ENCODE assay signal across 8 cellular contexts in genomic region chr5:176365663-176366574, GRCh38. TPM values are rescaled to one million over a fixed set of nuclear protein-coding genes. Genes with fewer than 3 reads are reported as not detected.
DNase-seq lines count a peak whose midpoint lies in the region; ATAC-seq, FAIRE-seq and TF ChIP-seq lines count a peak whose summit lies in the region.

No MANE protein-coding gene starts in this region.

- H3K4me3 ChIP-seq in A549, result peak overlapping the region; percentile 38
- peak overlapping the region; percentile 41 for H3K4me3 ChIP-seq in MG63
- H3K4me3 ChIP-seq in iPS DF 6.9 (ENCODE audit: low read length), result peak overlapping the region; percentile 93
- H3K4me3 ChIP-seq in rectal smooth muscle tissue (ENCODE audit: low read length), result peak overlapping the region; percentile 59

- H3K27ac ChIP-seq in A549 (peak overlapping the region; percentile 30 to 50; a peak in 4 of 6 replicates), iPS DF 6.9 (ENCODE audit: low read length) (no peak overlapping the region), rectal smooth muscle tissue (ENCODE audit: low read depth, low read length) (peak overlapping the region; percentile 87)

- no peak for TF ChIP-seq POLR2A in A549 (IDR thresholded peaks at IDR 0.05; ENCODE audit: low read length)

- ATAC-seq in A549 (no peak), GM19025 (IDR thresholded peaks at IDR 0.05; ENCODE audit: low read depth, unreplicated experiment) (peak; percentile 14)

- 85% methylated on average over 65 of the region's 95 CpGs for WGBS in A549 (ENCODE audit: missing lambda C conversion rate)
- WGBS in iPS DF 6.9 (ENCODE audit: insufficient coverage, insufficient read length), result no CpG with 5 or more reads among the region's 95 CpGs

- FAIRE-seq in A549 (lab: Jason Lieb, UNC), result no peak

- H3K4me1 ChIP-seq in A549 (peaks cover 4% of the 10 kb centered on the region; the same call in 1 of the 3 replicates), iPS DF 6.9 (ENCODE audit: control insufficient read depth, insufficient read depth, low read length) (0 out of 2 replicates have a peak, but pooled peaks cover 3% of the 10 kb centered on the region), rectal smooth muscle tissue (ENCODE audit: control insufficient read depth, insufficient read depth, low read length) (peaks cover 9% of the 10 kb centered on the region)

- CTCF ChIA-PET in A549 (lab: Yijun Ruan, JAX), result no interaction called here

- H3K9me3 ChIP-seq in A549, result no peaks in the 10 kb centered on the region
- H3K9me3 ChIP-seq in MG63, result no peaks in the 10 kb centered on the region
- H3K9me3 ChIP-seq in iPS DF 6.9 (ENCODE audit: control insufficient read depth, insufficient read depth, low read length), result no peaks in the 10 kb centered on the region

- H3K27me3 ChIP-seq in MG63, result peaks cover 6% of the 10 kb centered on the region
- H3K27me3 ChIP-seq in iPS DF 6.9 (ENCODE audit: control insufficient read depth, insufficient read depth, low read length), result peaks cover 13% of the 10 kb centered on the region
- H3K27me3 ChIP-seq in rectal smooth muscle tissue (ENCODE audit: control insufficient read depth, insufficient read depth, low read length), result peaks cover 3% of the 10 kb centered on the region

- no peak for DNase-seq in A549 (ENCODE audit: low read depth in 1 of 2, low spot score in 1 of 2)
- DNase-seq in MG63, result peak; percentile 28
- DNase-seq in anterior cingulate cortex (lab: John Stamatoyannopoulos, UW), result peak in 44 of 58 donors; percentile 10 to 81 (median 52)
- DNase-seq in iPS DF 6.9 (ENCODE audit: low read depth, low spot score), result no peak
- DNase-seq in central memory CD4-positive, alpha-beta T cell, result no peak
- no peak for DNase-seq in RKO (ENCODE audit: low spot score)

- H3K9ac ChIP-seq in rectal smooth muscle tissue (ENCODE audit: low read length), result peak overlapping the region; percentile 53

- no peak for TF ChIP-seq EP300 in A549 (IDR thresholded peaks at IDR 0.05)

- TF ChIP-seq RAD21 in A549 (conservative IDR thresholded peaks at IDR 0.05 in 1 of 2, IDR thresholded peaks at IDR 0.05 in 1 of 2), result no peak

- POLR2A ChIA-PET in A549 (lab: Yijun Ruan, JAX), result no interaction called here

- TF ChIP-seq CTCF in A549 (IDR thresholded peaks at IDR 0.05), result no peak

- H3K36me3 ChIP-seq in MG63 (peaks cover 4% of the 10 kb centered on the region; the same call in 1 of the 2 replicates), iPS DF 6.9 (ENCODE audit: control insufficient read depth, insufficient read depth, low read length) (peaks cover 2% of the 10 kb centered on the region; the same call in 1 of the 2 replicates), rectal smooth muscle tissue (ENCODE audit: control insufficient read depth, insufficient read depth, low read length) (no peaks in the 10 kb centered on the region)

- H3K4me2 ChIP-seq in A549, result peak overlapping the region; percentile 69

TF ChIP-seq in A549, 52 proteins besides CTCF, POLR2A, EP300 and RAD21:
- no peak for TF ChIP-seq MYC (IDR thresholded peaks at IDR 0.05; ENCODE audit: borderline replicate concordance, low read length)
- no peak for TF ChIP-seq CBX2 (IDR thresholded peaks at IDR 0.05; ENCODE audit: borderline replicate concordance, low read depth)
- no peak for TF ChIP-seq ATOH8 (CRISPR knock-in tag; IDR thresholded peaks at IDR 0.05; ENCODE audit: low read depth)
- TF ChIP-seq MAX (IDR thresholded peaks at IDR 0.05), result no peak
TF ChIP-seq in A549: peak in this region for 0.

RNA-seq across cellular contexts. Expression of gene ARL10, which starts 0.6 kb away (rescaled TPM):
- polyA plus RNA-seq in A549 (2011; rRNA removed) (0.12 and 0.21 TPM in 2 replicates), A549 (2017; fragmentation: RNase III; extraction: RNeasy Plus Mini Kit Qiagen cat#74134 plus additional on column Dnase treatment) (0.15 to 0.51 TPM (median 0.38 TPM) in 3 replicates)
- polyA plus RNA-seq in A549 (2012; cell fraction: cytosol; rRNA removed), result 0.25 and 0.36 TPM in 2 replicates
- polyA plus RNA-seq in A549 (2012; cell fraction: nucleus; rRNA removed), result 0.01 and 0.04 TPM in 2 replicates
- 0.08 and 0.10 TPM in 2 replicates for polyA minus RNA-seq in A549 (2011; rRNA and poly(A)+ RNA removed)
- 0.20 and 0.33 TPM in 2 replicates for total RNA-seq in MG63 (2014; rRNA removed; shearing (Covaris generic); ENCODE audit: low replicate concordance)

RNA-seq across cellular contexts. Expression of gene KIAA1191, which starts 4.4 kb away (rescaled TPM):
- 89.3 and 103 TPM in 2 replicates for polyA plus RNA-seq in A549 (2011; rRNA removed)
- polyA plus RNA-seq in A549 (2012; cell fraction: cytosol; rRNA removed), result 60.0 and 78.3 TPM in 2 replicates
- polyA plus RNA-seq in A549 (2012; cell fraction: nucleus; rRNA removed), result 34.8 and 40.3 TPM in 2 replicates
- 71.7 to 83.6 TPM (median 81.2 TPM) in 3 replicates for polyA plus RNA-seq in A549 (2017; fragmentation: RNase III; extraction: RNeasy Plus Mini Kit Qiagen cat#74134 plus additional on column Dnase treatment)
- 117 and 141 TPM in 2 replicates for polyA minus RNA-seq in A549 (2011; rRNA and poly(A)+ RNA removed)
- 120 and 132 TPM in 2 replicates for total RNA-seq in MG63 (2014; rRNA removed; shearing (Covaris generic); ENCODE audit: low replicate concordance)

RNA-seq across cellular contexts. Expression of gene NOP16, which starts 22.5 kb away (rescaled TPM):
- 77.5 and 90.7 TPM in 2 replicates for polyA plus RNA-seq in A549 (2011; rRNA removed)
- 135 and 187 TPM in 2 replicates for polyA plus RNA-seq in A549 (2012; cell fraction: cytosol; rRNA removed)
- polyA plus RNA-seq in A549 (2012; cell fraction: nucleus; rRNA removed), result 111 and 119 TPM in 2 replicates
- polyA plus RNA-seq in A549 (2017; fragmentation: RNase III; extraction: RNeasy Plus Mini Kit Qiagen cat#74134 plus additional on column Dnase treatment), result 106 to 139 TPM (median 127 TPM) in 3 replicates
- polyA minus RNA-seq in A549 (2011; rRNA and poly(A)+ RNA removed), result 33.9 and 41.9 TPM in 2 replicates
- total RNA-seq in MG63 (2014; rRNA removed; shearing (Covaris generic); ENCODE audit: low replicate concordance), result 146 and 237 TPM in 2 replicates

RNA-seq across cellular contexts. Expression of gene HIGD2A, which starts 22.6 kb away (rescaled TPM):
- polyA plus RNA-seq in A549 (2011; rRNA removed), result 102 and 114 TPM in 2 replicates
- polyA plus RNA-seq in A549 (2012; cell fraction: cytosol; rRNA removed), result 284 and 313 TPM in 2 replicates
- polyA plus RNA-seq in A549 (2012; cell fraction: nucleus; rRNA removed), result 167 and 175 TPM in 2 replicates
- 194 to 205 TPM (median 197 TPM) in 3 replicates for polyA plus RNA-seq in A549 (2017; fragmentation: RNase III; extraction: RNeasy Plus Mini Kit Qiagen cat#74134 plus additional on column Dnase treatment)
- 69.8 and 87.4 TPM in 2 replicates for polyA minus RNA-seq in A549 (2011; rRNA and poly(A)+ RNA removed)
- total RNA-seq in MG63 (2014; rRNA removed; shearing (Covaris generic); ENCODE audit: low replicate concordance), result 151 and 166 TPM in 2 replicates

RNA-seq across cellular contexts. Expression of gene CLTB, which starts 50.4 kb away (rescaled TPM):
- polyA plus RNA-seq in A549 (2011; rRNA removed) (30.9 and 47.4 TPM in 2 replicates), A549 (2017; fragmentation: RNase III; extraction: RNeasy Plus Mini Kit Qiagen cat#74134 plus additional on column Dnase treatment) (42.2 to 49.8 TPM (median 44.1 TPM) in 3 replicates)
- 90.4 and 94.8 TPM in 2 replicates for polyA plus RNA-seq in A549 (2012; cell fraction: cytosol; rRNA removed)
- 70.3 and 77.1 TPM in 2 replicates for polyA plus RNA-seq in A549 (2012; cell fraction: nucleus; rRNA removed)
- polyA minus RNA-seq in A549 (2011; rRNA and poly(A)+ RNA removed), result 17.0 and 19.8 TPM in 2 replicates
- total RNA-seq in MG63 (2014; rRNA removed; shearing (Covaris generic); ENCODE audit: low replicate concordance), result 281 and 342 TPM in 2 replicates

Comparison
In these comparisons a context has a peak if more than half of its experiments do, and no peak if none do; other contexts are left out.
1. DNase-seq: peak in MG63 (single experiment) and anterior cingulate cortex (44 of 58); none in A549 (0 of 2), iPS DF 6.9 (single experiment), central memory CD4-positive, alpha-beta T cell (single experiment) and RKO (single experiment).
2. H3K4me3 ChIP-seq: peak in every context shown above with its lines; median percentile 93 in iPS DF 6.9; 59 in rectal smooth muscle tissue; 41 in MG63; 38 in A549.